Comparison of ENCODE assay signal across 8 cellular contexts in the genomic region with DNA sequence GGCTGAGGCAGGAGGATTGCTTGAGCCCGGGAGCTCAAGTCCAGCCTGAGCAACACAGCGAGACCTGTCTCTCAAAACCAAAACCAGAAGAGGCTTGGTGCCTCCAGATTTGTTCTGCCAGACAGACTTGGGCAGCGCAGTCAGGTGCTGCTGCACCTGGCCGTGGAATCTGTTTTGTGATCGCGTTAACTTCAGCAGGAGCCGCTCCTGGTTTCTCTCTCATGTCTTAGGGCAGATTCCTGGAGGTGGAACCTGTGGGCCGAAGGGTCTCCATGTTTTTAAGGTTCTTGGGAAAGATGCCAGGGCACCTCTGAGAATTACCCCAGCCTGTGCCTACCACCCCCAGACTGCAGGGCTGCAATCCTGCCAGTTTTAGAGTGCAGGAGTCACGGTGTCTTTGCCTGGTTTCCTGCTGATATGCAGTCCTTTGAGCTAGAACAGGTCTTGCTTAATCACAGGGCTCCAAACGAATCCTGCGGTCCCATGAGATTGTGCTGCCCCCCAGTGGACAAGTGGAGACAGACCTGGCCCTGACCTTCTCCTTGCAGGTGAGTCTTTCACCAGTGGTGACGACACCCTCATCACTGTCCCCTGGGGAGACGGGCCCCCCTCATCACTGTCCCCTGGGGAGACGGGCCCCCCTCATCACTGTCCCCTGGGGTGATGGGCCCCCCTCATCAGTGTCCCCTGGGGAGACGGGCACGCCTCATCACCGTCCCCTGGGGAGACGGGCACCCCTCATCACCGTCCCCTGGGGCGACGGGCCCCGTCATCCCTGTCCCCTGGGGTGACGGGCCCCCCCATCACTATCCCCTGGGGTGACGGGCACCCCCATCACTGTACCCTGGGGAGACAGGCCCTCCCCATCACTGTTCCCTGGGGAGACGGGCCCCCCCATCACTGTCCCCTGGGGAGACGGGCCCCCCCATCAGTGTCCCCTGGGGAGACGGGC. TPM values are rescaled to one million over a fixed set of nuclear protein-coding genes. Genes with fewer than 3 reads are reported as not detected.
DNase-seq lines count a peak whose midpoint lies in the region; ATAC-seq and TF ChIP-seq lines count a peak whose summit lies in the region.

No MANE protein-coding gene starts in this region.

- peaks cover 0 to 54% (median 15%) of the 10 kb centered on the region in 11 experiments; a peak in 11 of 22 replicates for H3K36me3 ChIP-seq in BLaER1 treated with 17β-estradiol and CSF1 and Interleukin-3, amounts not matched to agents 10 nM and 100 nM
- H3K36me3 ChIP-seq in upper lobe of left lung, result peaks cover 4 to 31% (median 23%) of the 10 kb centered on the region in 4 donors

- peak overlapping the region; percentile 23 to 79 (median 62); a peak in 20 of 22 replicates for H3K4me2 ChIP-seq in BLaER1 treated with 17β-estradiol and CSF1 and Interleukin-3, amounts not matched to agents 10 nM and 100 nM

- TF ChIP-seq POLR2A in upper lobe of left lung (IDR thresholded peaks at IDR 0.05), result no peak

- peak; percentile 88 for DNase-seq in NCI-H128 (lab: John Stamatoyannopoulos, UW; ENCODE audit: unreplicated experiment)
- peak; percentile 67 for DNase-seq in SKM-1 (lab: John Stamatoyannopoulos, UW; ENCODE audit: unreplicated experiment)
- peak; percentile 77 to 95 (median 88) for DNase-seq in head of caudate nucleus
- DNase-seq in posterior cingulate gyrus, result peak; percentile 74 to 97 (median 86)
- peak in 1 of 2 donors; percentile 87 for DNase-seq in upper lobe of left lung

- intact Hi-C loops in head of caudate nucleus (cut with DNase I), result loop anchor here (5.0 kb wide), 1 partner anchor 150 kb away; no protein-coding TSS in a partner anchor
- intact Hi-C loops in posterior cingulate gyrus (cut with DNase I), result loop anchor here (2.0 to 5.0 kb wide), 3 partner anchors 40 to 261 kb away; a partner anchor contains a TSS

- peak overlapping the region in 7 of 11 experiments; percentile 7 to 69 (median 33); a peak in 9 of 22 replicates for H3K27ac ChIP-seq in BLaER1 treated with 17β-estradiol and CSF1 and Interleukin-3, amounts not matched to agents 10 nM and 100 nM
- H3K27ac ChIP-seq in upper lobe of left lung, result peak overlapping the region in 1 of 4 donors; percentile 9

- no peak overlapping the region for H3K4me3 ChIP-seq in BLaER1 treated with 17β-estradiol and CSF1 and Interleukin-3, amounts not matched to agents 10 nM and 100 nM
- H3K4me3 ChIP-seq in upper lobe of left lung, result no peak overlapping the region

- H3K4me1 Mint-ChIP-seq in activated naive CD4-positive, alpha-beta T cell treated with anti-CD3 and anti-CD28 coated beads, Interleukin-2, amount 50 U/mL, for 24 hours, result peaks cover 3% of the 10 kb centered on the region

- ATAC-seq in GM21515 (IDR thresholded peaks at IDR 0.05; ENCODE audit: unreplicated experiment) (peak; percentile 60), upper lobe of left lung (ENCODE audit: low FRiP score in 2 of 2) (peak; percentile 86 to 87)

- no peak for TF ChIP-seq EP300 in upper lobe of left lung (IDR thresholded peaks at IDR 0.05)

- 51 to 66% methylated on average over 11 to 26 of the region's 27 CpGs for WGBS in upper lobe of left lung, 2 donors

- peak overlapping the region; percentile 17 for H3K27ac Mint-ChIP-seq in activated naive CD4-positive, alpha-beta T cell treated with anti-CD3 and anti-CD28 coated beads, Interleukin-2, amount 50 U/mL, for 24 hours

- H3K4me1 ChIP-seq in BLaER1 treated with 17β-estradiol and CSF1 and Interleukin-3, amounts not matched to agents 10 nM and 100 nM, result peaks cover 3 to 35% (median 14%) of the 10 kb centered on the region in 10 experiments; a peak in 18 of 20 replicates
- peaks cover 3 to 7% (median 5%) of the 10 kb centered on the region in 4 donors for H3K4me1 ChIP-seq in upper lobe of left lung

- no peaks in the 10 kb centered on the region for H3K27me3 ChIP-seq in BLaER1 treated with 17β-estradiol and CSF1 and Interleukin-3, amounts not matched to agents 10 nM and 100 nM
- H3K27me3 ChIP-seq in upper lobe of left lung, result no peaks in the 10 kb centered on the region

- H3K9me3 Mint-ChIP-seq in activated naive CD4-positive, alpha-beta T cell treated with anti-CD3 and anti-CD28 coated beads, Interleukin-2, amount 50 U/mL, for 24 hours, result no peaks in the 10 kb centered on the region

- no peaks in the 10 kb centered on the region for H3K36me3 Mint-ChIP-seq in activated naive CD4-positive, alpha-beta T cell treated with anti-CD3 and anti-CD28 coated beads, Interleukin-2, amount 50 U/mL, for 24 hours

- H4K20me1 ChIP-seq in BLaER1 treated with 17β-estradiol and CSF1 and Interleukin-3, amounts not matched to agents 10 nM and 100 nM, result peaks cover 26 to 83% (median 45%) of the 10 kb centered on the region in 11 experiments; a peak in 18 of 22 replicates

- H3K9me3 ChIP-seq in BLaER1 treated with 17β-estradiol and CSF1 and Interleukin-3, amounts not matched to agents 10 nM and 100 nM (replicated peaks in 1 of 11), result no peaks in the 10 kb centered on the region
- no peaks in the 10 kb centered on the region for H3K9me3 ChIP-seq in upper lobe of left lung

- TF ChIP-seq CTCF in upper lobe of left lung (IDR thresholded peaks at IDR 0.05), result peak; percentile 85 to 95 (median 90)

- no peak overlapping the region for H3K4me3 Mint-ChIP-seq in activated naive CD4-positive, alpha-beta T cell treated with anti-CD3 and anti-CD28 coated beads, Interleukin-2, amount 50 U/mL, for 24 hours

- peak overlapping the region in 5 of 11 experiments; percentile 13 to 63 (median 59); a peak in 7 of 22 replicates for H3K9ac ChIP-seq in BLaER1 treated with 17β-estradiol and CSF1 and Interleukin-3, amounts not matched to agents 10 nM and 100 nM

- H3K27me3 Mint-ChIP-seq in activated naive CD4-positive, alpha-beta T cell treated with anti-CD3 and anti-CD28 coated beads, Interleukin-2, amount 50 U/mL, for 24 hours, result no peaks in the 10 kb centered on the region

RNA-seq across cellular contexts. Expression of a gene that starts 37.6 kb away (rescaled TPM):
- 100 to 1,000 TPM in 2 of 6 donors, 10 to 100 TPM in 4; 53.4 to 204 (median 86.5) TPM for total RNA-seq in upper lobe of left lung

RNA-seq across cellular contexts. Expression of a gene that starts 46.1 kb away (rescaled TPM):
- 1 to 10 TPM in 3 of 6 donors, not detected in 3; 1.2 to 2.1 (median 1.9) TPM for total RNA-seq in upper lobe of left lung

RNA-seq across cellular contexts. Expression of a gene that starts 51.4 kb away (rescaled TPM):
- total RNA-seq in upper lobe of left lung, result 100 to 1,000 TPM in 1 of 6 donors, 10 to 100 TPM in 5; 38.6 to 195 (median 52.7) TPM
